12 cellular contexts compared by ENCODE assay signal in the genomic region with DNA sequence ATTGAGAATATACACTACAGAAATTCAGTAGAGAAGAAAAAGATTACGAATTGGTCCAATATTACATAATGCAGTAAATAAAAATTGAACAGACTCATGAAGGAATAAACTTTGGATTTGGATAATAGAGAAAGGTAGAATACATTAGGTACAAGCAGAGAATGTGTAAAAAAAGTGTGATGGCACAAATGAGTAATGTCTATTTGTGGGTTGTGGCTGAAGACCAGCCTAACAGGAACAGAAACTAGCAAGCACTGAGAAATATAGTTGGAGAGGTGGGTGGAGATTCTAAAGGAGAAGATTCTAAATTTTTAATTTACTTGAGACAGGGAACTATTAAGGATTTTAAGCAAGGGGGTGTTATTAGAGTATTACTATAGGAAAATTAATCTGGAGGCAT. TPM values are rescaled to one million over a fixed set of nuclear protein-coding genes. Genes with fewer than 3 reads are reported as not detected.
DNase-seq lines count a peak whose midpoint lies in the region; ATAC-seq and TF ChIP-seq lines count a peak whose summit lies in the region.
"Had no signal": no experiment of that assay in that cellular context is flagged by ENCODE, and none has a peak within 500 bp of the region (broad histone marks: within the 10 kb centered on the region; RNA-seq: fewer than 3 reads in every experiment).

No MANE protein-coding gene starts in this region.

- H3K27me3 Mint-ChIP-seq in activated T-cell treated with anti-CD3 and anti-CD28 coated beads, Interleukin-2, amount 50 U/mL, for 72 hours (ENCODE audit: low read depth), result peaks cover 18% of the 10 kb centered on the region
- peaks cover 10% of the 10 kb centered on the region for H3K27me3 Mint-ChIP-seq in activated T-cell treated with anti-CD3 and anti-CD28 coated beads, Interleukin-2, amount 50 U/mL, for 24 hours
- no peaks in the 10 kb centered on the region for H3K27me3 Mint-ChIP-seq in endothelial cell (ENCODE audit: unreplicated experiment)

- H3K4me1 Mint-ChIP-seq in activated T-cell treated with anti-CD3 and anti-CD28 coated beads, Interleukin-2, amount 50 U/mL, for 72 hours (ENCODE audit: low read depth), result peaks cover 12% of the 10 kb centered on the region
- H3K4me1 Mint-ChIP-seq in activated T-cell treated with anti-CD3 and anti-CD28 coated beads, Interleukin-2, amount 50 U/mL, for 24 hours (ENCODE audit: low read depth), result peaks cover 11% of the 10 kb centered on the region
- H3K4me1 Mint-ChIP-seq in endothelial cell (ENCODE audit: unreplicated experiment), result no peaks in the 10 kb centered on the region
- H3K4me1 Mint-ChIP-seq: nephron had no signal

- DNase-seq in activated T-cell treated with anti-CD3 and anti-CD28 coated beads, Interleukin-2, amount 50 U/mL, for 72 hours, result no peak
- DNase-seq in activated T-cell treated with anti-CD3 and anti-CD28 coated beads, Interleukin-2, amount 50 U/mL, for 24 hours, result no peak
- peak; percentile 15 for DNase-seq in NB4 (ENCODE audit: low read depth)
- DNase-seq in endothelial cell (ENCODE audit: low spot score), result no peak
- no peak for DNase-seq in NCI-H82 (lab: John Stamatoyannopoulos, UW)
- no peak for DNase-seq in ACHN
- no peak for DNase-seq in DMS153 treated with DMSO at 0.1 percent for 48 hours (lab: John Stamatoyannopoulos, UW; ENCODE audit: unreplicated experiment)
- DNase-seq: NCI-H1092 treated with DMSO at 0.1 percent for 48 hours, T-helper 9 cell had no signal

- H3K27ac Mint-ChIP-seq in activated T-cell treated with anti-CD3 and anti-CD28 coated beads, Interleukin-2, amount 50 U/mL, for 72 hours, result peak overlapping the region; percentile 58
- H3K27ac Mint-ChIP-seq in activated T-cell treated with anti-CD3 and anti-CD28 coated beads, Interleukin-2, amount 50 U/mL, for 24 hours, result no peak overlapping the region
- H3K27ac Mint-ChIP-seq in endothelial cell (ENCODE audit: unreplicated experiment), result no peak overlapping the region
- H3K27ac Mint-ChIP-seq: nephron had no signal

- ATAC-seq in activated T-cell treated with anti-CD3 and anti-CD28 coated beads, Interleukin-2, amount 50 U/mL, for 72 hours (replicated peaks in 1 of 2), result peak; percentile 51 to 62
- ATAC-seq in HG02885 (IDR thresholded peaks at IDR 0.05; ENCODE audit: poor library complexity, unreplicated experiment), result peak; percentile 100

- peaks cover 5 to 6% of the 10 kb centered on the region in 2 donors for H3K36me3 Mint-ChIP-seq in activated T-cell treated with anti-CD3 and anti-CD28 coated beads, Interleukin-2, amount 50 U/mL, for 72 hours (ENCODE audit: insufficient read depth in 2 of 2)
- no peaks in the 10 kb centered on the region for H3K36me3 Mint-ChIP-seq in activated T-cell treated with anti-CD3 and anti-CD28 coated beads, Interleukin-2, amount 50 U/mL, for 24 hours (ENCODE audit: low read depth)
- no peaks in the 10 kb centered on the region for H3K36me3 Mint-ChIP-seq in endothelial cell (ENCODE audit: low read depth, unreplicated experiment)

- H3K9me3 Mint-ChIP-seq in activated T-cell treated with anti-CD3 and anti-CD28 coated beads, Interleukin-2, amount 50 U/mL, for 72 hours, result peaks cover 4 to 6% of the 10 kb centered on the region in 2 donors
- H3K9me3 Mint-ChIP-seq in activated T-cell treated with anti-CD3 and anti-CD28 coated beads, Interleukin-2, amount 50 U/mL, for 24 hours, result peaks cover 3% of the 10 kb centered on the region
- no peaks in the 10 kb centered on the region for H3K9me3 Mint-ChIP-seq in endothelial cell (ENCODE audit: unreplicated experiment)

- TF ChIP-seq CTCF in NB4 (IDR thresholded peaks at IDR 0.05; ENCODE audit: low read depth, low read length) (no peak), endothelial cell (IDR thresholded peaks at IDR 0.05; ENCODE audit: unreplicated experiment) (no peak)

- in situ Hi-C loops in ACHN (cut with HindIII; ENCODE audit: low pct_ligation_motif_present, low pct_unique_long_range_greater_than_20kb, low sequenced_read_pairs), result no loop called here

- no peak for TF ChIP-seq POLR2A in NB4 (IDR thresholded peaks at IDR 0.05; ENCODE audit: extremely low read depth, insufficient read length)

- H3K4me3 Mint-ChIP-seq in activated T-cell treated with anti-CD3 and anti-CD28 coated beads, Interleukin-2, amount 50 U/mL, for 72 hours, result peak overlapping the region in 1 of 2 donors; percentile 25
- no peak overlapping the region for H3K4me3 Mint-ChIP-seq in activated T-cell treated with anti-CD3 and anti-CD28 coated beads, Interleukin-2, amount 50 U/mL, for 24 hours
- H3K4me3 Mint-ChIP-seq in endothelial cell (ENCODE audit: unreplicated experiment), result no peak overlapping the region
- H3K4me3 Mint-ChIP-seq: nephron had no signal

- no peak overlapping the region for H3K4me3 ChIP-seq in NB4 (ENCODE audit: low read depth, low read length)

RNA-seq across cellular contexts. Expression of a gene that starts 15.2 kb away (rescaled TPM):
- total RNA-seq in activated T-cell treated with anti-CD3 and anti-CD28 coated beads, Interleukin-2, amount 50 U/mL, for 72 hours, result 1 to 10 TPM; 7.7 to 8.6 TPM
- 29.6 TPM for total RNA-seq in endothelial cell (ENCODE audit: unreplicated experiment)

RNA-seq across cellular contexts. Expression of a gene that starts 30.2 kb away (rescaled TPM):
- not detected for total RNA-seq in activated T-cell treated with anti-CD3 and anti-CD28 coated beads, Interleukin-2, amount 50 U/mL, for 72 hours
- total RNA-seq in endothelial cell (ENCODE audit: unreplicated experiment), result not detected
- total RNA-seq: fibroblast of villous mesenchyme had no signal
